In genomic region chr13:65472336-65472735, GRCh38 we compare ENCODE assay signal across 19 cellular contexts.
A peak's percentile ranks its signal among the peaks of the same experiment; 100 is the strongest.
DNase-seq lines count a peak whose midpoint lies in the region; ATAC-seq and TF ChIP-seq lines count a peak whose summit lies in the region.
"Had no signal": no experiment of that assay in that cellular context is flagged by ENCODE, and none has a peak within 500 bp of the region (broad histone marks: within the 10 kb centered on the region; RNA-seq: fewer than 3 reads in every experiment).

No MANE protein-coding gene starts in this region.

- H4K8ac ChIP-seq in neuronal stem cell (ENCODE audit: low read depth, low read length) = no peak overlapping the region

- H3K27ac ChIP-seq in OCI-LY1 (ENCODE audit: low read depth, low read length, poor library complexity, severe bottlenecking) = no peak overlapping the region
- no peak overlapping the region for H3K27ac ChIP-seq in neuronal stem cell (replicated peaks; ENCODE audit: low read length)
- H3K27ac ChIP-seq: BLaER1 treated with 17β-estradiol and CSF1 and Interleukin-3, amounts not matched to agents 10 nM and 100 nM; GM23248 had no signal

- H3K79me2 ChIP-seq in OCI-LY1 (ENCODE audit: insufficient read depth, low read length) = no peaks in the 10 kb centered on the region

- H2BK12ac ChIP-seq in neuronal stem cell (ENCODE audit: low read length) = no peak overlapping the region

- H3K4me1 ChIP-seq in OCI-LY1 (ENCODE audit: insufficient read depth, low read length, severe bottlenecking) (peaks cover 6% of the 10 kb centered on the region), neuronal stem cell (ENCODE audit: control insufficient read depth in 2 of 2, insufficient read depth in 1 of 2, low read depth in 1 of 2, low read length in 2 of 2) (no peaks in the 10 kb centered on the region)

- no peak overlapping the region for H2AK5ac ChIP-seq in neuronal stem cell (ENCODE audit: low read depth, low read length)

- H2BK15ac ChIP-seq in neuronal stem cell (ENCODE audit: low read length) = no peak overlapping the region

- H3K4me2 ChIP-seq in OCI-LY1 (ENCODE audit: low read length) = no peak overlapping the region
- no peak overlapping the region for H3K4me2 ChIP-seq in neuronal stem cell (ENCODE audit: insufficient read depth, low read length, poor library complexity, severe bottlenecking)

- no peak for TF ChIP-seq CTCF in OCI-LY1 (IDR thresholded peaks at IDR 0.05; ENCODE audit: low read length)

- no peaks in the 10 kb centered on the region for H4K20me1 ChIP-seq in OCI-LY1 (ENCODE audit: insufficient read depth, low read length)
- H4K20me1 ChIP-seq: BLaER1 treated with 17β-estradiol and CSF1 and Interleukin-3, amounts not matched to agents 10 nM and 100 nM had no signal

- ATAC-seq in stimulated activated naive CD8-positive, alpha-beta T cell treated with anti-CD3 and anti-CD28 coated beads, Interleukin-15, Interleukin-2, amounts not matched to agents 100 U/mL and 50 U/mL, for 24 hours = no peak
- ATAC-seq: HepG2, SK-N-SH treated with all-trans-retinoic acid at 6 μM for 48 hours, T-helper 17 cell had no signal

- H3K23ac ChIP-seq in neuronal stem cell (ENCODE audit: low read depth, low read length, poor library complexity) = no peak overlapping the region

- no peak overlapping the region for H4K91ac ChIP-seq in neuronal stem cell (ENCODE audit: low read depth, low read length, poor library complexity)

- H3K9me3 ChIP-seq in OCI-LY1 (ENCODE audit: low read length) (peaks cover 8% of the 10 kb centered on the region; the same call in 1 of the 2 replicates), neuronal stem cell (replicated peaks in 1 of 2; ENCODE audit: control insufficient read depth in 2 of 2, insufficient read depth in 1 of 2, low read depth in 1 of 2, low read length in 2 of 2) (no peaks in the 10 kb centered on the region)

- H3K9me2 ChIP-seq in OCI-LY1 (ENCODE audit: low read depth, low read length) = no peaks in the 10 kb centered on the region

- DNase-seq in EL (peak; percentile 43), HEK293T (ENCODE audit: extremely low spot score) (peak; percentile 38), foreskin melanocyte (peak; percentile 22), neuronal stem cell (ENCODE audit: low spot score) (no peak), activated gamma-delta T cell (lab: John Stamatoyannopoulos, UW) (no peak)
- DNase-seq in stimulated activated naive CD8-positive, alpha-beta T cell treated with anti-CD3 and anti-CD28 coated beads, Interleukin-15, Interleukin-2, amounts not matched to agents 100 U/mL and 50 U/mL, for 24 hours = no peak
- DNase-seq: DMS 273 treated with DMSO at 0.1 percent for 48 hours; GM23248; NCI-H1048; NCI-H146; NCI-H2081 treated with DMSO at 0.1 percent for 48 hours; NCI-H2227 treated with DMSO at 0.1 percent for 48 hours; NCI-H526 treated with DMSO at 0.1 percent for 48 hours; NK-92 treated with Interleukin-12 subunit alpha and Interleukin-12 subunit beta, amount 100 ng/mL, for 24 hours; T-helper 17 cell had no signal

- CTCF ChIA-PET in HEK293T (lab: Yijun Ruan, JAX) = no interaction called here

- no peaks in the 10 kb centered on the region for H3K36me3 ChIP-seq in OCI-LY1 (ENCODE audit: insufficient read depth, low read length)
- H3K36me3 ChIP-seq in neuronal stem cell (replicated peaks in 1 of 2; ENCODE audit: control insufficient read depth in 2 of 2, insufficient read depth in 2 of 2, low read length in 2 of 2) = no peaks in the 10 kb centered on the region
- H3K36me3 ChIP-seq: BLaER1 treated with 17β-estradiol and CSF1 and Interleukin-3, amounts not matched to agents 10 nM and 100 nM had no signal

- H3K4ac ChIP-seq in neuronal stem cell (ENCODE audit: low read length) = no peak overlapping the region

- H2AFZ ChIP-seq in OCI-LY1 (ENCODE audit: low read length) = peak overlapping the region; percentile 76; the same call in 1 of the 2 replicates
- H2AFZ ChIP-seq in neuronal stem cell (ENCODE audit: low read length) = no peak overlapping the region
- H2AFZ ChIP-seq: GM23248 had no signal

- H3K79me1 ChIP-seq in neuronal stem cell (ENCODE audit: low read depth, low read length) = no peaks in the 10 kb centered on the region

- no peaks in the 10 kb centered on the region for H3F3A ChIP-seq in OCI-LY1 (ENCODE audit: insufficient read depth, low read length)

- WGBS in neuronal stem cell (ENCODE audit: extremely low coverage in 2 of 2, insufficient read length in 2 of 2, insufficient replicate concordance in 1 of 2), 2 donors = no CpG with 5 or more reads among the region's 2 CpGs

- no peak overlapping the region for H2BK120ac ChIP-seq in neuronal stem cell (ENCODE audit: low read depth, low read length)

- POLR2A ChIA-PET in HEK293T (lab: Yijun Ruan, JAX) = no interaction called here

- H2BK5ac ChIP-seq in neuronal stem cell (ENCODE audit: low read length) = no peak overlapping the region

- H3K18ac ChIP-seq in neuronal stem cell (ENCODE audit: low read length) = no peak overlapping the region

- no peak overlapping the region for H3K14ac ChIP-seq in neuronal stem cell (ENCODE audit: low read length)

- H3K9ac ChIP-seq in OCI-LY1 (ENCODE audit: low read length) (no peak overlapping the region), neuronal stem cell (ENCODE audit: low read depth, low read length, poor library complexity) (no peak overlapping the region)
- H3K9ac ChIP-seq: BLaER1 treated with 17β-estradiol and CSF1 and Interleukin-3, amounts not matched to agents 10 nM and 100 nM; GM23248 had no signal

- no peak overlapping the region for H3K4me3 ChIP-seq in OCI-LY1 (ENCODE audit: low read depth, low read length, poor library complexity, severe bottlenecking)
- no peak overlapping the region for H3K4me3 ChIP-seq in neuronal stem cell (ENCODE audit: low read length in 2 of 2)
- H3K4me3 ChIP-seq: BLaER1 treated with 17β-estradiol and CSF1 and Interleukin-3, amounts not matched to agents 10 nM and 100 nM; GM23248 had no signal

- H3K27me3 ChIP-seq in OCI-LY1 (ENCODE audit: insufficient read depth, low read length) = no peaks in the 10 kb centered on the region
- no peaks in the 10 kb centered on the region for H3K27me3 ChIP-seq in neuronal stem cell (ENCODE audit: control insufficient read depth in 3 of 3, insufficient read depth in 3 of 3, low read depth in 1 of 3, low read length in 3 of 3)
- H3K27me3 ChIP-seq: BLaER1 treated with 17β-estradiol and CSF1 and Interleukin-3, amounts not matched to agents 10 nM and 100 nM had no signal

TF ChIP-seq in HEK293T, 16 proteins besides CTCF, POLR2A, EP300 and RAD21:
- TF ChIP-seq CTBP1 (IDR thresholded peaks at IDR 0.05; ENCODE audit: borderline replicate concordance) (peak; percentile 64; the same call in 1 of the 2 replicates), FOXK2 (IDR thresholded peaks at IDR 0.05) (0 out of 2 replicates have a peak, but pooled peaks have one; percentile 21), SUZ12 (IDR thresholded peaks at IDR 0.05) (no peak), ARNT (IDR thresholded peaks at IDR 0.05) (no peak)
- TF ChIP-seq, protein P1, sequence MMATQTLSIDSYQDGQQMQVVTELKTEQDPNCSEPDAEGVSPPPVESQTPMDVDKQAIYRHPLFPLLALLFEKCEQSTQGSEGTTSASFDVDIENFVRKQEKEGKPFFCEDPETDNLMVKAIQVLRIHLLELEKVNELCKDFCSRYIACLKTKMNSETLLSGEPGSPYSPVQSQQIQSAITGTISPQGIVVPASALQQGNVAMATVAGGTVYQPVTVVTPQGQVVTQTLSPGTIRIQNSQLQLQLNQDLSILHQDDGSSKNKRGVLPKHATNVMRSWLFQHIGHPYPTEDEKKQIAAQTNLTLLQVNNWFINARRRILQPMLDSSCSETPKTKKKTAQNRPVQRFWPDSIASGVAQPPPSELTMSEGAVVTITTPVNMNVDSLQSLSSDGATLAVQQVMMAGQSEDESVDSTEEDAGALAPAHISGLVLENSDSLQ (IDR thresholded peaks at IDR 0.05) = peak; percentile 97

Comparison
In these comparisons a context has a peak if more than half of its experiments do, and no peak if none do; other contexts are left out.
1. DNase-seq: peak in EL (single experiment), HEK293T (single experiment) and foreskin melanocyte (single experiment); none in neuronal stem cell (single experiment), activated gamma-delta T cell (single experiment) and stimulated activated naive CD8-positive, alpha-beta T cell treated with anti-CD3 and anti-CD28 coated beads, Interleukin-15, Interleukin-2, amounts not matched to agents 100 U/mL and 50 U/mL, for 24 hours (single experiment).